ENCODE assay signal across 8 cellular contexts in genomic region chr1:234980657-234981396, GRCh38.
DNase-seq lines count a peak whose midpoint lies in the region; ATAC-seq and TF ChIP-seq lines count a peak whose summit lies in the region.

No MANE protein-coding gene starts in this region.

- H3K36me3 ChIP-seq in stomach, result no peaks in the 10 kb centered on the region

- WGBS in stomach, 5 donors, result 25 to 61% (median 51%) methylated on average over 18 of the region's 18 CpGs

- H3K27ac Mint-ChIP-seq in neural crest cell (ENCODE audit: unreplicated experiment), result peak overlapping the region; percentile 82

- no peaks in the 10 kb centered on the region for H3K9me3 ChIP-seq in stomach

- ATAC-seq in GM21619 (IDR thresholded peaks at IDR 0.05; ENCODE audit: unreplicated experiment) (peak; percentile 41), esophagus mucosa (peak; percentile 85)

- no peaks in the 10 kb centered on the region for H3K9me3 Mint-ChIP-seq in neural crest cell

- H3K27me3 Mint-ChIP-seq in neural crest cell (ENCODE audit: low read depth), result no peaks in the 10 kb centered on the region

- no peak for TF ChIP-seq CTCF in neural crest cell (conservative IDR thresholded peaks at IDR 0.05)
- no peak for TF ChIP-seq CTCF in stomach (IDR thresholded peaks at IDR 0.05)

- peak overlapping the region; percentile 73 to 95 (median 92) for H3K27ac ChIP-seq in stomach

- peak overlapping the region; percentile 23 for H3K4me3 Mint-ChIP-seq in neural crest cell

- TF ChIP-seq EP300 in stomach (IDR thresholded peaks at IDR 0.05), result peak; percentile 88

- peak in 10 of 14 donors; percentile 17 to 78 (median 62) for DNase-seq in C1 segment of cervical spinal cord (lab: John Stamatoyannopoulos, UW)
- peak; percentile 100 for DNase-seq in NOMO-1 treated with DMSO at 0.1 percent for 48 hours (lab: John Stamatoyannopoulos, UW; ENCODE audit: unreplicated experiment)
- DNase-seq in activated CD8-positive, alpha-beta memory T cell treated with anti-CD3 and anti-CD28 coated beads, Interleukin-2, amount 50 U/mL, for 48 hours, result peak; percentile 86
- no peak for DNase-seq in neural crest cell (ENCODE audit: low read depth, low spot score)
- DNase-seq in stomach, result peak; percentile 67
- no peak for DNase-seq in NCI-H82 (lab: John Stamatoyannopoulos, UW)

- no peak for TF ChIP-seq POLR2A in stomach (IDR thresholded peaks at IDR 0.05)

- peak overlapping the region in 1 of 4 donors; percentile 2 for H3K4me3 ChIP-seq in stomach

- intact Hi-C loops in stomach (cut with DNase I; ENCODE audit: low total_unique reads), result no loop called here

- H3K36me3 Mint-ChIP-seq in neural crest cell (ENCODE audit: low read depth), result no peaks in the 10 kb centered on the region

- H3K4me1 Mint-ChIP-seq in neural crest cell, result peaks cover 61% of the 10 kb centered on the region

- no peaks in the 10 kb centered on the region for H3K27me3 ChIP-seq in stomach

- H3K4me1 ChIP-seq in stomach, result peaks cover 56 to 91% (median 73%) of the 10 kb centered on the region in 4 donors

Comparison
In these comparisons a context has a peak if more than half of its experiments do, and no peak if none do; other contexts are left out.
1. DNase-seq: peak in C1 segment of cervical spinal cord (10 of 14), NOMO-1 treated with DMSO at 0.1 percent for 48 hours (single experiment), activated CD8-positive, alpha-beta memory T cell treated with anti-CD3 and anti-CD28 coated beads, Interleukin-2, amount 50 U/mL, for 48 hours (single experiment) and stomach (single experiment); none in neural crest cell (single experiment) and NCI-H82 (single experiment).